In genomic region chr10:80518807-80519360, GRCh38 we compare ENCODE assay signal across 1 cellular context.
TF ChIP-seq lines count a peak whose summit lies in the region.

No MANE protein-coding gene starts in this region.

TF ChIP-seq in WTC11, 78 proteins besides CTCF, POLR2A, EP300 and RAD21 (continued from another document):
- no peak for TF ChIP-seq ATF6 (CRISPR knock-in tag; IDR thresholded peaks at IDR 0.05)
- no peak for TF ChIP-seq SOX15 (CRISPR knock-in tag; IDR thresholded peaks at IDR 0.05)
- TF ChIP-seq ZNF532 (CRISPR knock-in tag; IDR thresholded peaks at IDR 0.05; ENCODE audit: borderline replicate concordance): no peak
- no peak for TF ChIP-seq E2F4 (CRISPR knock-in tag; IDR thresholded peaks at IDR 0.05; ENCODE audit: borderline replicate concordance, low read depth)
- TF ChIP-seq ESRRA (CRISPR knock-in tag; IDR thresholded peaks at IDR 0.05; ENCODE audit: borderline replicate concordance): no peak
- TF ChIP-seq ELF4 (CRISPR knock-in tag; IDR thresholded peaks at IDR 0.05; ENCODE audit: low read depth): no peak
